1 cellular context compared by ENCODE assay signal in the genomic region with DNA sequence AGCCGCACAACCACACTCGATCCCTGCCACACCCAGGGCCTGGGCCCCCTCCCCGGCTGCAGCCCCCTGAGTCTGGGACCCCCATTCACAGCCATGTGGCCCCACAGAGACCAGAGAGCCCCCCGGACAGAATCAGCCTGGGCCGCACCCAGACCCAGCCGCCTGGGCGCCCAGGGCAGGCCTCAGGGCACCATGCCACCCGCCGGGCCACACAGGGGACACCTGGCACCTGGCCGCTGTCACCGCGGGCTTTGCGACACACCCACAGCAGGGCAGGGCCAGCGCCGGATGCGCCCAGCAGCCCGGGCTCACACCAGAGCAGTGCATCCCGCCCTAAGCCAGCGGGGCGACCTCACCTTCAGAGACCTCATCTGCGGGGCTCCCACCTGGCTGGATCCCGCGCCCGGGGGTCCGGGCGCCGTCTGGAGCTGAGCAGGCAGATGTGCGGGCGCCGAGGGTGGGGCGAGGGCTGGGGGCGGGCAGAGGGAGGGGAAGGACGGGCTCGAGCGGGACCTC.
A peak's percentile ranks its signal among the peaks of the same experiment; 100 is the strongest.
TF ChIP-seq lines count a peak whose summit lies in the region.

No MANE protein-coding gene starts in this region.

TF ChIP-seq in K562, 482 proteins besides CTCF, POLR2A, EP300 and RAD21 (continued from another document):
- no peak; the same call in 1 of the 2 replicates for TF ChIP-seq PRMT5 (CRISPR knock-in tag; IDR thresholded peaks at IDR 0.05)
- TF ChIP-seq HEY1 (CRISPR knock-in tag; IDR thresholded peaks at IDR 0.05; ENCODE audit: borderline replicate concordance), result no peak
- TF ChIP-seq, protein P1, sequence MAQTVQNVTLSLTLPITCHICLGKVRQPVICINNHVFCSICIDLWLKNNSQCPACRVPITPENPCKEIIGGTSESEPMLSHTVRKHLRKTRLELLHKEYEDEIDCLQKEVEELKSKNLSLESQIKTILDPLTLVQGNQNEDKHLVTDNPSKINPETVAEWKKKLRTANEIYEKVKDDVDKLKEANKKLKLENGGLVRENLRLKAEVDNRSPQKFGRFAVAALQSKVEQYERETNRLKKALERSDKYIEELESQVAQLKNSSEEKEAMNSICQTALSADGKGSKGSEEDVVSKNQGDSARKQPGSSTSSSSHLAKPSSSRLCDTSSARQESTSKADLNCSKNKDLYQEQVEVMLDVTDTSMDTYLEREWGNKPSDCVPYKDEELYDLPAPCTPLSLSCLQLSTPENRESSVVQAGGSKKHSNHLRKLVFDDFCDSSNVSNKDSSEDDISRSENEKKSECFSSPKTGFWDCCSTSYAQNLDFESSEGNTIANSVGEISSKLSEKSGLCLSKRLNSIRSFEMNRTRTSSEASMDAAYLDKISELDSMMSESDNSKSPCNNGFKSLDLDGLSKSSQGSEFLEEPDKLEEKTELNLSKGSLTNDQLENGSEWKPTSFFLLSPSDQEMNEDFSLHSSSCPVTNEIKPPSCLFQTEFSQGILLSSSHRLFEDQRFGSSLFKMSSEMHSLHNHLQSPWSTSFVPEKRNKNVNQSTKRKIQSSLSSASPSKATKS (CRISPR knock-in tag; IDR thresholded peaks at IDR 0.05), result no peak
- 0 out of 2 replicates have a peak, but pooled peaks have one; percentile 3 for TF ChIP-seq EGR1 (conservative IDR thresholded peaks at IDR 0.05)
- TF ChIP-seq ZNF224 (CRISPR knock-in tag; IDR thresholded peaks at IDR 0.05), result no peak
- no peak for TF ChIP-seq SNIP1 (IDR thresholded peaks at IDR 0.05; ENCODE audit: low read depth)
- TF ChIP-seq C11orf30 (IDR thresholded peaks at IDR 0.05; ENCODE audit: low read depth), result no peak
- no peak for TF ChIP-seq ZNF57 (CRISPR knock-in tag; IDR thresholded peaks at IDR 0.05)
- no peak for TF ChIP-seq ETS2 (tag; IDR thresholded peaks at IDR 0.05; ENCODE audit: borderline replicate concordance, poor library complexity, severe bottlenecking)
- TF ChIP-seq, protein P2, sequence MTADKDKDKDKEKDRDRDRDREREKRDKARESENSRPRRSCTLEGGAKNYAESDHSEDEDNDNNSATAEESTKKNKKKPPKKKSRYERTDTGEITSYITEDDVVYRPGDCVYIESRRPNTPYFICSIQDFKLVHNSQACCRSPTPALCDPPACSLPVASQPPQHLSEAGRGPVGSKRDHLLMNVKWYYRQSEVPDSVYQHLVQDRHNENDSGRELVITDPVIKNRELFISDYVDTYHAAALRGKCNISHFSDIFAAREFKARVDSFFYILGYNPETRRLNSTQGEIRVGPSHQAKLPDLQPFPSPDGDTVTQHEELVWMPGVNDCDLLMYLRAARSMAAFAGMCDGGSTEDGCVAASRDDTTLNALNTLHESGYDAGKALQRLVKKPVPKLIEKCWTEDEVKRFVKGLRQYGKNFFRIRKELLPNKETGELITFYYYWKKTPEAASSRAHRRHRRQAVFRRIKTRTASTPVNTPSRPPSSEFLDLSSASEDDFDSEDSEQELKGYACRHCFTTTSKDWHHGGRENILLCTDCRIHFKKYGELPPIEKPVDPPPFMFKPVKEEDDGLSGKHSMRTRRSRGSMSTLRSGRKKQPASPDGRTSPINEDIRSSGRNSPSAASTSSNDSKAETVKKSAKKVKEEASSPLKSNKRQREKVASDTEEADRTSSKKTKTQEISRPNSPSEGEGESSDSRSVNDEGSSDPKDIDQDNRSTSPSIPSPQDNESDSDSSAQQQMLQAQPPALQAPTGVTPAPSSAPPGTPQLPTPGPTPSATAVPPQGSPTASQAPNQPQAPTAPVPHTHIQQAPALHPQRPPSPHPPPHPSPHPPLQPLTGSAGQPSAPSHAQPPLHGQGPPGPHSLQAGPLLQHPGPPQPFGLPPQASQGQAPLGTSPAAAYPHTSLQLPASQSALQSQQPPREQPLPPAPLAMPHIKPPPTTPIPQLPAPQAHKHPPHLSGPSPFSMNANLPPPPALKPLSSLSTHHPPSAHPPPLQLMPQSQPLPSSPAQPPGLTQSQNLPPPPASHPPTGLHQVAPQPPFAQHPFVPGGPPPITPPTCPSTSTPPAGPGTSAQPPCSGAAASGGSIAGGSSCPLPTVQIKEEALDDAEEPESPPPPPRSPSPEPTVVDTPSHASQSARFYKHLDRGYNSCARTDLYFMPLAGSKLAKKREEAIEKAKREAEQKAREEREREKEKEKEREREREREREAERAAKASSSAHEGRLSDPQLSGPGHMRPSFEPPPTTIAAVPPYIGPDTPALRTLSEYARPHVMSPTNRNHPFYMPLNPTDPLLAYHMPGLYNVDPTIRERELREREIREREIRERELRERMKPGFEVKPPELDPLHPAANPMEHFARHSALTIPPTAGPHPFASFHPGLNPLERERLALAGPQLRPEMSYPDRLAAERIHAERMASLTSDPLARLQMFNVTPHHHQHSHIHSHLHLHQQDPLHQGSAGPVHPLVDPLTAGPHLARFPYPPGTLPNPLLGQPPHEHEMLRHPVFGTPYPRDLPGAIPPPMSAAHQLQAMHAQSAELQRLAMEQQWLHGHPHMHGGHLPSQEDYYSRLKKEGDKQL (CRISPR knock-in tag; IDR thresholded peaks at IDR 0.05; ENCODE audit: borderline replicate concordance), result no peak
- no peak for TF ChIP-seq TEAD2 (tag; IDR thresholded peaks at IDR 0.05)
- no peak for TF ChIP-seq HDAC6 (IDR thresholded peaks at IDR 0.05; ENCODE audit: low read depth, low read length)
- TF ChIP-seq THRA (IDR thresholded peaks at IDR 0.05), result no peak
- TF ChIP-seq MNT (conservative IDR thresholded peaks at IDR 0.05), result peak in 1 of 2 experiments; percentile 19; a peak in 1 of 4 replicates
- TF ChIP-seq ZEB2 (IDR thresholded peaks at IDR 0.05), result 0 out of 2 replicates have a peak, but pooled peaks have one; percentile 32
- TF ChIP-seq RAD51 (IDR thresholded peaks at IDR 0.05; ENCODE audit: borderline replicate concordance, low read depth), result no peak
- no peak for TF ChIP-seq MEF2D (tag; conservative IDR thresholded peaks at IDR 0.05; ENCODE audit: low read depth)
- TF ChIP-seq SMARCA5 (IDR thresholded peaks at IDR 0.05), result no peak
- no peak for TF ChIP-seq CUX1 (CRISPR knock-in tag; IDR thresholded peaks at IDR 0.05)
- TF ChIP-seq DMBX1 (CRISPR knock-in tag; IDR thresholded peaks at IDR 0.05; ENCODE audit: borderline replicate concordance), result no peak
- peak in 1 of 2 experiments; percentile 76; a peak in 1 of 4 replicates for TF ChIP-seq SIN3A (IDR thresholded peaks at IDR 0.05; ENCODE audit: borderline replicate concordance in 2 of 2, control insufficient read depth in 1 of 2, low read depth in 2 of 2, low read length in 2 of 2)
- TF ChIP-seq HDAC1 (IDR thresholded peaks at IDR 0.05), result 0 out of 4 replicates have a peak, but pooled peaks of 1 of the 2 experiments have one; percentile 2
- no peak for TF ChIP-seq ZNF583 (CRISPR knock-in tag; IDR thresholded peaks at IDR 0.05)
- no peak for TF ChIP-seq ZFX (CRISPR knock-in tag; IDR thresholded peaks at IDR 0.05)
- TF ChIP-seq ZSCAN32 (CRISPR knock-in tag; IDR thresholded peaks at IDR 0.05), result no peak
- no peak for TF ChIP-seq CREBBP (IDR thresholded peaks at IDR 0.05; ENCODE audit: low read depth, low read length)
- TF ChIP-seq MED1 (CRISPR knock-in tag; IDR thresholded peaks at IDR 0.05; ENCODE audit: borderline replicate concordance), result no peak
- no peak for TF ChIP-seq ETV6 (IDR thresholded peaks at IDR 0.05; ENCODE audit: borderline replicate concordance in 1 of 2, low read depth in 2 of 2, low read length in 1 of 2)
- no peak for TF ChIP-seq ETV6 (CRISPR knock-in tag; IDR thresholded peaks at IDR 0.05; ENCODE audit: borderline replicate concordance)
- TF ChIP-seq RNF2 (IDR thresholded peaks at IDR 0.05), result no peak
- TF ChIP-seq CTBP1 (IDR thresholded peaks at IDR 0.05; ENCODE audit: borderline replicate concordance), result no peak
- peak; percentile 35 for TF ChIP-seq KDM5B (IDR thresholded peaks at IDR 0.05; ENCODE audit: insufficient replicate concordance, low read depth, low read length)
- no peak for TF ChIP-seq TARDBP (IDR thresholded peaks at IDR 0.05)
- TF ChIP-seq KLF6 (CRISPR knock-in tag; IDR thresholded peaks at IDR 0.05; ENCODE audit: borderline replicate concordance), result no peak
- TF ChIP-seq, protein P3, sequence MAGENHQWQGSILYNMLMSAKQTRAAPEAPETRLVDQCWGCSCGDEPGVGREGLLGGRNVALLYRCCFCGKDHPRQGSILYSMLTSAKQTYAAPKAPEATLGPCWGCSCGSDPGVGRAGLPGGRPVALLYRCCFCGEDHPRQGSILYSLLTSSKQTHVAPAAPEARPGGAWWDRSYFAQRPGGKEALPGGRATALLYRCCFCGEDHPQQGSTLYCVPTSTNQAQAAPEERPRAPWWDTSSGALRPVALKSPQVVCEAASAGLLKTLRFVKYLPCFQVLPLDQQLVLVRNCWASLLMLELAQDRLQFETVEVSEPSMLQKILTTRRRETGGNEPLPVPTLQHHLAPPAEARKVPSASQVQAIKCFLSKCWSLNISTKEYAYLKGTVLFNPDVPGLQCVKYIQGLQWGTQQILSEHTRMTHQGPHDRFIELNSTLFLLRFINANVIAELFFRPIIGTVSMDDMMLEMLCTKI (IDR thresholded peaks at IDR 0.05; ENCODE audit: partially characterized antibody), result no peak
- TF ChIP-seq MAFG (tag; conservative IDR thresholded peaks at IDR 0.05), result no peak
- no peak for TF ChIP-seq TAF9B (IDR thresholded peaks at IDR 0.05; ENCODE audit: partially characterized antibody)
- TF ChIP-seq RBFOX2 (IDR thresholded peaks at IDR 0.05; ENCODE audit: low read depth, low read length), result peak; percentile 38; the same call in 1 of the 2 replicates
- no peak for TF ChIP-seq PHB (CRISPR knock-in tag; IDR thresholded peaks at IDR 0.05)
TF ChIP-seq in K562: peak in this region for 13.
